ENCODE assay signal across 18 cellular contexts in the genomic region with DNA sequence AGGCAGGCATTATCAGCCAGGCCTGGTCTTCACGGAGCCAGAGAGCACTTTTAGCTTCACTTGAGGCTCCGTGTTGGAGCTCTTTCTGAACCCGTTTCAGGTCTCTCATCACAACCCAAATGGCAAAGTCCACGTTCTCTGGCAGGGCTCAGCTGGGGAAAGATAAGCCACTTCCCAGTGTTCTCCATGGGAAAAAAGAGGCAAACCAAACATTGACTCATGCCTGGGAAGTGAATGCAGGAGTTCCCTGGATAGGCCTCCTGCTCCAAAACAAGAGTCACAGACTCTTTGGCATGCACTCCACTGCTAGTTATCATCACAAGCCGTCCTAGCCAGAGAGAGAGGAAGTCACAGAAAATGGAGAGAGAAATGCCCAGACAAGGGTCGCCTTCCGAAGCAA. TPM values are rescaled to one million over a fixed set of nuclear protein-coding genes. Genes with fewer than 3 reads are reported as not detected.
DNase-seq lines count a peak whose midpoint lies in the region; ATAC-seq, FAIRE-seq and TF ChIP-seq lines count a peak whose summit lies in the region.
"Had no signal": no experiment of that assay in that cellular context is flagged by ENCODE, and none has a peak within 500 bp of the region (broad histone marks: within the 10 kb centered on the region; RNA-seq: fewer than 3 reads in every experiment).

No MANE protein-coding gene starts in this region.

- no peaks in the 10 kb centered on the region for H3F3A ChIP-seq in MM.1S (ENCODE audit: insufficient read depth, low read length)

- intact Hi-C loops in heart right ventricle (cut with DNase I) (loop anchor here in 2 of 10 donors (10.0 kb wide), 2 partner anchors 294 to 356 kb away; no protein-coding TSS in a partner anchor), HepG2 (cut with micrococcal nuclease; ENCODE audit: unreplicated experiment) (no loop called here), aorta (cut with DNase I) (no loop called here), posterior cingulate gyrus (cut with DNase I) (loop anchor here (10.0 kb wide), 1 partner anchor 304 kb away; no protein-coding TSS in a partner anchor)

- DNase-seq in DMS53 (lab: John Stamatoyannopoulos, UW) (peak; percentile 51), DMS53 treated with DMSO at 0.1 percent for 48 hours (lab: John Stamatoyannopoulos, UW; ENCODE audit: unreplicated experiment) (no peak), heart right ventricle (peak in 1 of 2 donors; percentile 40), HepG2 (ENCODE audit: low spot score) (peak; percentile 41), aorta (peak in 1 of 2 donors; percentile 50), posterior cingulate gyrus (no peak), MM.1S (no peak)
- DNase-seq: NCI-H1092, NCI-H1694, NCI-H345, NCI-H526 treated with DMSO at 0.1 percent for 48 hours had no signal

- POLR2A ChIA-PET in HepG2 (lab: Yijun Ruan, JAX): no interaction called here

- in situ Hi-C loops in HepG2 (cut with HindIII; ENCODE audit: extremely low pct_ligation_motif_present, low pct_unique_long_range_greater_than_20kb): no loop called here

- H3K9me3 ChIP-seq in heart right ventricle: no peaks in the 10 kb centered on the region
- no peaks in the 10 kb centered on the region for H3K9me3 ChIP-seq in HepG2 (ENCODE audit: low read length)
- no peaks in the 10 kb centered on the region for H3K9me3 ChIP-seq in aorta (ENCODE audit: control insufficient read depth, low read length)
- no peaks in the 10 kb centered on the region for H3K9me3 ChIP-seq in MM.1S (replicated peaks; ENCODE audit: insufficient read depth, low read length)

- no peak for TF ChIP-seq RAD21 in HepG2 (CRISPR knock-in tag; IDR thresholded peaks at IDR 0.05)

- CTCF ChIA-PET in HepG2 (lab: Yijun Ruan, JAX; ENCODE audit: low intra/inter-chr PET ratio, low total read pairs): no interaction called here

- H3K9me2 ChIP-seq in MM.1S (replicated peaks; ENCODE audit: insufficient read depth, low read length): no peaks in the 10 kb centered on the region

- H2AFZ ChIP-seq in HepG2 (ENCODE audit: low read length) (no peak overlapping the region), MM.1S (ENCODE audit: low read length) (no peak overlapping the region)

- ATAC-seq in heart right ventricle: peak; percentile 59 to 86 (median 68)
- ATAC-seq in HepG2: peak; percentile 90
- peak; percentile 72 for ATAC-seq in aorta (ENCODE audit: low FRiP score)
- no peak for ATAC-seq in GM19035 (IDR thresholded peaks at IDR 0.05; ENCODE audit: unreplicated experiment)
- ATAC-seq: K562 had no signal

- H3K36me3 ChIP-seq in heart right ventricle: no peaks in the 10 kb centered on the region
- no peaks in the 10 kb centered on the region for H3K36me3 ChIP-seq in HepG2 (replicated peaks in 1 of 2; ENCODE audit: control insufficient read depth in 1 of 2, insufficient read depth in 2 of 2, low read length in 2 of 2)
- H3K36me3 ChIP-seq in aorta (ENCODE audit: control insufficient read depth in 1 of 2, insufficient read depth in 2 of 2, low read length in 1 of 2): no peaks in the 10 kb centered on the region
- no peaks in the 10 kb centered on the region for H3K36me3 ChIP-seq in MM.1S (replicated peaks; ENCODE audit: insufficient read depth, low read length)

- no peaks in the 10 kb centered on the region for H4K20me1 ChIP-seq in HepG2 (ENCODE audit: insufficient read depth, low read length)
- H4K20me1 ChIP-seq in MM.1S (ENCODE audit: insufficient read depth, low read length): no peaks in the 10 kb centered on the region

- peaks cover 0 to 11% (median 0%) of the 10 kb centered on the region in 7 donors for H3K27me3 ChIP-seq in heart right ventricle
- H3K27me3 ChIP-seq in HepG2 (ENCODE audit: control insufficient read depth in 1 of 2, insufficient read depth in 2 of 2, low read length in 2 of 2): no peaks in the 10 kb centered on the region
- H3K27me3 ChIP-seq in aorta (ENCODE audit: control insufficient read depth in 1 of 2, insufficient read depth in 2 of 2, low read length in 1 of 2): no peaks in the 10 kb centered on the region
- H3K27me3 ChIP-seq in MM.1S (replicated peaks; ENCODE audit: insufficient read depth, low read length): no peaks in the 10 kb centered on the region

- WGBS in heart right ventricle, 2 donors: 12 to 33% methylated on average over 7 of the region's 7 CpGs
- WGBS in HepG2 (ENCODE audit: low lambda C conversion rate): 26% methylated on average over 7 of the region's 7 CpGs
- WGBS in aorta, 2 donors: 3 to 5% methylated on average over 7 of the region's 7 CpGs

- FAIRE-seq in HepG2 (lab: Jason Lieb, UNC): peak; percentile 28
- FAIRE-seq: GM18507, HTR-8/SVneo, K562 had no signal

- no peaks in the 10 kb centered on the region for H3K79me2 ChIP-seq in HepG2 (ENCODE audit: insufficient read depth, low read length)
- H3K79me2 ChIP-seq in MM.1S (ENCODE audit: low read length): no peaks in the 10 kb centered on the region

- H3K9ac ChIP-seq in HepG2 (ENCODE audit: insufficient read depth, low read depth, low read length): no peak overlapping the region
- no peak overlapping the region for H3K9ac ChIP-seq in MM.1S (ENCODE audit: low read length)

- peaks cover 6 to 39% (median 24%) of the 10 kb centered on the region in 9 donors for H3K4me1 ChIP-seq in heart right ventricle
- peaks cover 16% of the 10 kb centered on the region for H3K4me1 ChIP-seq in HepG2 (ENCODE audit: insufficient read depth, low read length)
- no peaks in the 10 kb centered on the region for H3K4me1 ChIP-seq in aorta (ENCODE audit: control insufficient read depth in 1 of 2, insufficient read depth in 2 of 2, low read length in 2 of 2)
- H3K4me1 ChIP-seq in MM.1S (ENCODE audit: low read length): no peaks in the 10 kb centered on the region

- no peak for TF ChIP-seq POLR2A in HepG2 (IDR thresholded peaks at IDR 0.05; ENCODE audit: insufficient read depth in 1 of 2, low read depth in 2 of 2, low read length in 2 of 2)

- BruUV-seq in HepG2 (replicated peaks; lab: Mats Ljungman, UMichigan): no TSS peak

- TF ChIP-seq CTCF in heart right ventricle (IDR thresholded peaks at IDR 0.05) (no peak), HepG2 (CRISPR knock-in tag; IDR thresholded peaks at IDR 0.05) (no peak), MM.1S (IDR thresholded peaks at IDR 0.05; ENCODE audit: low read length) (no peak)

- H3K4me2 ChIP-seq in HepG2 (ENCODE audit: low read depth, low read length) (0 out of 2 replicates have a peak overlapping the region, but pooled peaks have one; percentile 30), MM.1S (ENCODE audit: low read depth, low read length) (no peak overlapping the region)

- TF ChIP-seq EP300 in HepG2 (IDR thresholded peaks at IDR 0.05; ENCODE audit: low read depth in 2 of 2, low read length in 2 of 2): no peak
- TF ChIP-seq EP300 in HepG2 (CRISPR knock-in tag; IDR thresholded peaks at IDR 0.05; ENCODE audit: borderline replicate concordance): no peak

- H3K4me3 ChIP-seq in heart right ventricle (no peak overlapping the region), HepG2 (replicated peaks in 1 of 3; ENCODE audit: insufficient read depth in 1 of 3, low read depth in 2 of 3, low read length in 3 of 3) (no peak overlapping the region), aorta (ENCODE audit: low read length in 2 of 2) (no peak overlapping the region), MM.1S (ENCODE audit: low read length) (no peak overlapping the region)
- H3K4me3 ChIP-seq: K562 had no signal

- peak overlapping the region in 5 of 10 donors; percentile 9 to 43 (median 23) for H3K27ac ChIP-seq in heart right ventricle
- no peak overlapping the region for H3K27ac ChIP-seq in HepG2 (ENCODE audit: extremely low read length, insufficient read depth, low read length)
- H3K27ac ChIP-seq in aorta (ENCODE audit: low read depth in 1 of 2, low read length in 2 of 2): no peak overlapping the region
- H3K27ac ChIP-seq in MM.1S (ENCODE audit: low read length): no peak overlapping the region
- H3K27ac ChIP-seq: 22Rv1 had no signal

TF ChIP-seq in HepG2, 621 proteins besides CTCF, POLR2A, EP300 and RAD21 (continues in another document):
- TF ChIP-seq FOSL2 (CRISPR knock-in tag; IDR thresholded peaks at IDR 0.05): peak; percentile 57
- TF ChIP-seq, protein P1, sequence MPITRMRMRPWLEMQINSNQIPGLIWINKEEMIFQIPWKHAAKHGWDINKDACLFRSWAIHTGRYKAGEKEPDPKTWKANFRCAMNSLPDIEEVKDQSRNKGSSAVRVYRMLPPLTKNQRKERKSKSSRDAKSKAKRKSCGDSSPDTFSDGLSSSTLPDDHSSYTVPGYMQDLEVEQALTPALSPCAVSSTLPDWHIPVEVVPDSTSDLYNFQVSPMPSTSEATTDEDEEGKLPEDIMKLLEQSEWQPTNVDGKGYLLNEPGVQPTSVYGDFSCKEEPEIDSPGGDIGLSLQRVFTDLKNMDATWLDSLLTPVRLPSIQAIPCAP (CRISPR knock-in tag; IDR thresholded peaks at IDR 0.05; ENCODE audit: low read depth): no peak
- TF ChIP-seq SOX6 (IDR thresholded peaks at IDR 0.05): no peak
- TF ChIP-seq SOX6 (CRISPR knock-in tag; IDR thresholded peaks at IDR 0.05): 0 out of 2 replicates have a peak, but pooled peaks have one; percentile 11
- no peak for TF ChIP-seq MXD4 (CRISPR knock-in tag; IDR thresholded peaks at IDR 0.05)

RNA-seq across cellular contexts. Expression of gene OPCML, which starts 11.6 kb away (rescaled TPM):
- total RNA-seq in heart right ventricle (1 to 10 TPM in 1 of 10 donors, under 1 TPM in 9; 0.07 to 1.2 (median 0.42) TPM), HepG2 (2016; rRNA removed; fragmentation: Illumina TruSeq; extraction: Trizol) (not detected in 2 replicates), aorta (1 to 10 TPM in 1 of 2 donors, under 1 TPM in 1; 0.88 to 1.3 TPM)
- polyA plus RNA-seq in heart right ventricle (under 1 TPM; under 0.01 to 0.07 TPM), HepG2 (2011; rRNA removed) (not detected in 2 replicates), aorta (under 1 TPM in 1 of 2 donors, not detected in 1; under 0.01 TPM)
- total RNA-seq in HepG2 (2016; cell fraction: cytosol; rRNA removed; fragmentation: Illumina TruSeq; extraction: Trizol; ENCODE audit: low read depth): not detected in 2 replicates
- not detected in 2 replicates for total RNA-seq in HepG2 (2016; cell fraction: insoluble cytoplasmic fraction; rRNA removed; fragmentation: Illumina TruSeq; extraction: Trizol)
- total RNA-seq in HepG2 (2016; cell fraction: membrane; rRNA removed; fragmentation: Illumina TruSeq; extraction: Trizol): not detected in 2 replicates
- not detected in 2 replicates for total RNA-seq in HepG2 (2016; cell fraction: nucleus; rRNA removed; fragmentation: Illumina TruSeq; extraction: Trizol)
- not detected in 2 replicates for polyA plus RNA-seq in HepG2 (2011; cell fraction: cytosol; rRNA removed)
- polyA plus RNA-seq in HepG2 (2011; cell fraction: nucleus; rRNA removed): not detected in 2 replicates
- polyA plus RNA-seq in HepG2 (2012): not detected in 2 replicates
- polyA plus RNA-seq in HepG2 (2016; cell fraction: cytosol; fragmentation: Illumina TruSeq; extraction: Trizol; ENCODE audit: low read depth): not detected in 2 replicates
- polyA plus RNA-seq in HepG2 (2016; cell fraction: insoluble cytoplasmic fraction; fragmentation: Illumina TruSeq; extraction: Trizol; ENCODE audit: low read depth): not detected in 2 replicates
- not detected in 2 replicates for polyA plus RNA-seq in HepG2 (2016; cell fraction: membrane; fragmentation: Illumina TruSeq; extraction: Trizol; ENCODE audit: low read depth)
- polyA plus RNA-seq in HepG2 (2016; cell fraction: nucleus; fragmentation: Illumina TruSeq; extraction: Trizol; ENCODE audit: insufficient read depth, low read depth): not detected in 2 replicates
- not detected in 2 replicates for polyA minus RNA-seq in HepG2 (2011; rRNA and poly(A)+ RNA removed; ENCODE audit: low replicate concordance)
- polyA minus RNA-seq in HepG2 (2011; cell fraction: cytosol; rRNA and poly(A)+ RNA removed): not detected in 2 replicates
- polyA minus RNA-seq in HepG2 (2011; cell fraction: nucleus; rRNA and poly(A)+ RNA removed): not detected in 2 replicates
- total RNA-seq: K562, OCI-LY7, RPMI7951 had no signal
- polyA plus RNA-seq: K562 had no signal

Comparison
In these comparisons a context has a peak if more than half of its experiments do, and no peak if none do; other contexts are left out.
1. DNase-seq: peak in DMS53 (single experiment) and HepG2 (single experiment); none in DMS53 treated with DMSO at 0.1 percent for 48 hours (single experiment), posterior cingulate gyrus (0 of 10) and MM.1S (single experiment).